ENCODE assay signal across 8 cellular contexts in the genomic region with DNA sequence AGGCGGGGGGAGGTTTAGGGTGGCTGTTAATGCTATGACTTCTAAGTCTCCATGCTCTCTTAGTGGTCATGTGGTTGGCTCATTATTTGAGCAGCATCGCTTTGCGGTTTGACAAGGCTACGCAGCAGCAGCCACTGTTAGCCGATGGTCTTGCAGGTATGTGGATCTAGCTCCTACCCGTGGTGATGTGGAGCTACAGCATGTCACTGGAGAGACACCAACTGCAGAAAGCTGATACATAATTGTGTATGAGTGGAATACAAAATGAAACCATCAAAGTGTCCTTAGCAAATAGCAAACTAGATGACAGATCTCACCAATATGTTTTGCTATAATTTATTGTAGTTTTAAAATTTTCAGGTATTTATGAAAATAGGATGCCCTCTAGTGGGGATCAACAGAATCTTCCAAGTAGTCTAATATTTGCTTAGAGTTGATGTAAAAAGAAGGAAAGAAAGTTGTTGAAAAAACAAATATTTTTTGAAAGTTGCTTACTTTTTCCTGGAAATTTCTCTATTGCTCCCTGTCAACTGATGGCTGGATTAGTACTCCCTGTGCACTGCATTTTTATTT.
A peak's percentile ranks its signal among the peaks of the same experiment; 100 is the strongest.
DNase-seq lines count a peak whose midpoint lies in the region; ATAC-seq and TF ChIP-seq lines count a peak whose summit lies in the region.

No MANE protein-coding gene starts in this region.

- no peaks in the 10 kb centered on the region for H3K36me3 Mint-ChIP-seq in chondrocyte (ENCODE audit: low read depth)

- no peaks in the 10 kb centered on the region for H3K9me3 Mint-ChIP-seq in chondrocyte (ENCODE audit: low read depth)

- H3K9me3 ChIP-seq in A673 (ENCODE audit: low read depth, low read length, poor library complexity, severe bottlenecking), result no peaks in the 10 kb centered on the region
- H3K9me3 ChIP-seq in Loucy (ENCODE audit: insufficient read depth, low read depth, low read length), result no peaks in the 10 kb centered on the region
- no peaks in the 10 kb centered on the region for H3K9me3 ChIP-seq in PC-3 (ENCODE audit: low read length)
- H3K9me3 ChIP-seq in thoracic aorta, result no peaks in the 10 kb centered on the region

- H3K4me1 ChIP-seq in A673 (ENCODE audit: insufficient read depth, low read length, poor library complexity, severe bottlenecking), result peaks cover 23% of the 10 kb centered on the region
- no peaks in the 10 kb centered on the region for H3K4me1 ChIP-seq in Loucy (ENCODE audit: insufficient read depth, low read length, poor library complexity, severe bottlenecking)
- no peaks in the 10 kb centered on the region for H3K4me1 ChIP-seq in PC-3 (ENCODE audit: insufficient read depth, low read length)
- H3K4me1 ChIP-seq in thoracic aorta (ENCODE audit: control insufficient read depth in 1 of 2, low read depth in 2 of 2), result no peaks in the 10 kb centered on the region

- H2AFZ ChIP-seq in Loucy (ENCODE audit: low read length) (no peak overlapping the region), PC-3 (ENCODE audit: low read length) (no peak overlapping the region)

- H3K27ac ChIP-seq in A673 (ENCODE audit: low read depth, low read length, poor library complexity, severe bottlenecking), result no peak overlapping the region
- H3K27ac ChIP-seq in PC-3 (ENCODE audit: low read length), result no peak overlapping the region
- H3K27ac ChIP-seq in thoracic aorta, result no peak overlapping the region

- no peaks in the 10 kb centered on the region for H3K79me2 ChIP-seq in Loucy (ENCODE audit: insufficient read depth, low read length)
- H3K79me2 ChIP-seq in PC-3 (ENCODE audit: low read length), result no peaks in the 10 kb centered on the region

- peak overlapping the region; percentile 1 for H3K4me3 Mint-ChIP-seq in chondrocyte (ENCODE audit: unreplicated experiment)

- POLR2A ChIA-PET in A673 (lab: Charles Lee; ENCODE audit: low non-redundant PET) (no interaction called here), PC-3 (lab: Charles Lee; ENCODE audit: unreplicated experiment) (no interaction called here)

- DNase-seq in A673 (ENCODE audit: low spot score) (peak; percentile 96), HFF-Myc (ENCODE audit: extremely low read depth, low read depth) (peak; percentile 96), PC-3 (peak; percentile 90), chondrocyte (ENCODE audit: low spot score) (peak; percentile 34), left kidney (ENCODE audit: low read depth, low spot score) (peak; percentile 93), thoracic aorta (ENCODE audit: low spot score) (peak; percentile 3)

- peak; percentile 100 for ATAC-seq in PC-3
- ATAC-seq in thoracic aorta (ENCODE audit: insufficient number of reproducible peaks, low FRiP score, low read depth), result no peak

- H3K27ac Mint-ChIP-seq in chondrocyte (ENCODE audit: unreplicated experiment), result no peak overlapping the region

- intact Hi-C loops in A673 (cut with micrococcal nuclease; ENCODE audit: unreplicated experiment), result loop anchor here (1.0 to 10.0 kb wide), 5 partner anchors 92 to 773 kb away; no protein-coding TSS in a partner anchor
- intact Hi-C loops in PC-3 (cut with micrococcal nuclease), result loop anchor here (1.0 kb wide), 3 partner anchors 77 to 201 kb away; no protein-coding TSS in a partner anchor

- H4K20me1 ChIP-seq in Loucy (ENCODE audit: insufficient read depth, low read length, poor library complexity, severe bottlenecking) (no peaks in the 10 kb centered on the region), PC-3 (ENCODE audit: low read length) (no peaks in the 10 kb centered on the region)

- TF ChIP-seq CTCF in A673 (conservative IDR thresholded peaks at IDR 0.05; ENCODE audit: low read depth, low read length) (peak; percentile 100), GM12872 (IDR thresholded peaks at IDR 0.05; ENCODE audit: insufficient read depth, low read depth, low read length) (peak; percentile 98), HFF-Myc (IDR thresholded peaks at IDR 0.05; ENCODE audit: low read depth, low read length, missing control alignments) (peak; percentile 99), Loucy (conservative IDR thresholded peaks at IDR 0.05; ENCODE audit: low read length) (peak; percentile 100), PC-3 (conservative IDR thresholded peaks at IDR 0.05; ENCODE audit: low read depth, low read length) (peak; percentile 100), chondrocyte (IDR thresholded peaks at IDR 0.05) (peak; percentile 100), thoracic aorta (IDR thresholded peaks at IDR 0.05) (peak; percentile 64)

- H3K27me3 Mint-ChIP-seq in chondrocyte (ENCODE audit: low read depth), result no peaks in the 10 kb centered on the region

- H3K4me1 Mint-ChIP-seq in chondrocyte (ENCODE audit: low read depth), result peaks cover 41% of the 10 kb centered on the region

- CTCF ChIA-PET in A673 (lab: Charles Lee) (interaction anchor here (0.6 to 2.3 kb wide), 7 partner anchors 14 to 543 kb away, joined by 3 to 12 read pairs (median 4); no protein-coding TSS in a partner anchor), PC-3 (lab: Charles Lee) (interaction anchor here (0.6 to 1.5 kb wide), 8 partner anchors 14 to 982 kb away, joined by 3 to 8 read pairs (median 4); no protein-coding TSS in a partner anchor)

- H3K36me3 ChIP-seq in A673 (ENCODE audit: insufficient read depth, low read length, poor library complexity, severe bottlenecking) (no peaks in the 10 kb centered on the region), Loucy (ENCODE audit: insufficient read depth, low read length) (no peaks in the 10 kb centered on the region), PC-3 (ENCODE audit: low read depth, low read length) (no peaks in the 10 kb centered on the region), thoracic aorta (no peaks in the 10 kb centered on the region)

- H3K27me3 ChIP-seq in A673 (replicated peaks; ENCODE audit: insufficient read depth, low read depth, low read length, poor library complexity), result no peaks in the 10 kb centered on the region
- H3K27me3 ChIP-seq in Loucy (ENCODE audit: insufficient read depth, low read length, poor library complexity, severe bottlenecking), result no peaks in the 10 kb centered on the region
- peaks cover 26% of the 10 kb centered on the region for H3K27me3 ChIP-seq in PC-3 (ENCODE audit: low read length)
- H3K27me3 ChIP-seq in thoracic aorta (replicated peaks; ENCODE audit: insufficient read depth), result no peaks in the 10 kb centered on the region

- H3K9ac ChIP-seq in Loucy (ENCODE audit: low read depth, low read length, poor library complexity, severe bottlenecking) (no peak overlapping the region), PC-3 (ENCODE audit: low read length) (no peak overlapping the region)

- H3F3A ChIP-seq in Loucy (ENCODE audit: low read depth) (no peaks in the 10 kb centered on the region), PC-3 (ENCODE audit: low read length, unreplicated experiment) (no peaks in the 10 kb centered on the region)

- BruUV-seq in A673 (replicated peaks; lab: Mats Ljungman, UMichigan) (no TSS peak), PC-3 (replicated peaks; lab: Mats Ljungman, UMichigan) (no TSS peak)

- H3K4me3 ChIP-seq in A673 (ENCODE audit: low read depth, low read length, poor library complexity, severe bottlenecking) (no peak overlapping the region), HFF-Myc (replicated peaks; ENCODE audit: low read depth, low read length) (no peak overlapping the region), Loucy (ENCODE audit: low read length, poor library complexity, severe bottlenecking) (no peak overlapping the region), PC-3 (ENCODE audit: low read length) (no peak overlapping the region), thoracic aorta (no peak overlapping the region)

- no peaks in the 10 kb centered on the region for H3K9me2 ChIP-seq in Loucy (replicated peaks; ENCODE audit: low read depth, low read length)
- no peaks in the 10 kb centered on the region for H3K9me2 ChIP-seq in PC-3 (replicated peaks; ENCODE audit: low read length)

- H3K4me2 ChIP-seq in Loucy (ENCODE audit: low read depth, low read length, poor library complexity, severe bottlenecking) (no peak overlapping the region), PC-3 (ENCODE audit: low read length) (no peak overlapping the region)

Comparison
In these comparisons a context has a peak if more than half of its experiments do, and no peak if none do; other contexts are left out.
1. DNase-seq: peak in every context shown above with its lines; median percentile 96 in A673; 96 in HFF-Myc; 93 in left kidney; 90 in PC-3; 34 in chondrocyte; 3 in thoracic aorta.